8 cellular contexts compared by ENCODE assay signal in genomic region chr12:104958946-104959841, GRCh38. TPM values are rescaled to one million over a fixed set of nuclear protein-coding genes. Genes with fewer than 3 reads are reported as not detected.
A peak's percentile ranks its signal among the peaks of the same experiment; 100 is the strongest.
DNase-seq lines count a peak whose midpoint lies in the region; ATAC-seq, FAIRE-seq and TF ChIP-seq lines count a peak whose summit lies in the region.

No MANE protein-coding gene starts in this region.

- H3K9me3 ChIP-seq in WERI-Rb-1 (ENCODE audit: severe bottlenecking) (no peaks in the 10 kb centered on the region), gastroesophageal sphincter (no peaks in the 10 kb centered on the region)

- no peak for TF ChIP-seq EP300 in gastroesophageal sphincter (IDR thresholded peaks at IDR 0.05)

- no peak overlapping the region for H3K27ac ChIP-seq in WERI-Rb-1
- H3K27ac ChIP-seq in gastroesophageal sphincter, result peak overlapping the region in 3 of 4 donors; percentile 69 to 84 (median 78)

- H3K36me3 ChIP-seq in WERI-Rb-1 (no peaks in the 10 kb centered on the region), gastroesophageal sphincter (no peaks in the 10 kb centered on the region)

- H3K27me3 ChIP-seq in WERI-Rb-1 (ENCODE audit: insufficient read depth, low read depth, severe bottlenecking), result no peaks in the 10 kb centered on the region
- peaks cover 8% of the 10 kb centered on the region for H3K27me3 ChIP-seq in gastroesophageal sphincter

- H3K4me3 ChIP-seq in WERI-Rb-1 (ENCODE audit: low read depth, low read length), result peak overlapping the region; percentile 76; the same call in 1 of the 2 replicates
- H3K4me3 ChIP-seq in gastroesophageal sphincter, result peak overlapping the region; percentile 72 to 88

- 45 to 53% methylated on average over 5 to 11 of the region's 12 CpGs for WGBS in gastroesophageal sphincter (ENCODE audit: low coverage in 1 of 2), 2 donors

- peaks cover 0 to 28% (median 3%) of the 10 kb centered on the region in 3 donors for H3K4me1 ChIP-seq in gastroesophageal sphincter

- TF ChIP-seq CTCF in WERI-Rb-1 (IDR thresholded peaks at IDR 0.05; ENCODE audit: low read depth, low read length) (no peak), gastroesophageal sphincter (IDR thresholded peaks at IDR 0.05) (no peak)

- no peak for TF ChIP-seq POLR2A in H54 (IDR thresholded peaks at IDR 0.05; ENCODE audit: low read depth, low read length)
- TF ChIP-seq POLR2A in gastroesophageal sphincter (IDR thresholded peaks at IDR 0.05), result no peak

- ATAC-seq in gastroesophageal sphincter (no peak), sciatic nerve (peak; percentile 42), HG02763 (IDR thresholded peaks at IDR 0.05; ENCODE audit: unreplicated experiment) (no peak), HG02840 (IDR thresholded peaks at IDR 0.05; ENCODE audit: low FRiP score, unreplicated experiment) (no peak)

- intact Hi-C loops in sciatic nerve (cut with DNase I), result no loop called here

- DNase-seq in ACHN (peak; percentile 79), H54 (ENCODE audit: insufficient read length, low spot score) (peak; percentile 47), WERI-Rb-1 (no peak), sciatic nerve (ENCODE audit: low spot score) (no peak), DMS153 (lab: John Stamatoyannopoulos, UW) (no peak)

- in situ Hi-C loops in ACHN (cut with HindIII; ENCODE audit: low pct_ligation_motif_present, low pct_unique_long_range_greater_than_20kb, low sequenced_read_pairs), result no loop called here

- peak; percentile 65 for FAIRE-seq in H54 (lab: Jason Lieb, UNC)

RNA-seq across cellular contexts. Expression of gene SLC41A2, which starts 1.1 kb away (rescaled TPM):
- 10 to 100 TPM; 24.1 to 95.4 (median 49.4) TPM for total RNA-seq in gastroesophageal sphincter
- total RNA-seq in sciatic nerve, result 19.3 TPM

RNA-seq across cellular contexts. Expression of gene NOPCHAP1, which starts 26.9 kb away (rescaled TPM):
- 1 to 10 TPM; 3.3 to 6.9 (median 4.5) TPM for total RNA-seq in gastroesophageal sphincter
- total RNA-seq in sciatic nerve, result 10.6 TPM

Comparison
In these comparisons a context has a peak if more than half of its experiments do, and no peak if none do; other contexts are left out.
1. DNase-seq: peak in ACHN (single experiment) and H54 (single experiment); none in WERI-Rb-1 (single experiment), sciatic nerve (single experiment) and DMS153 (single experiment).